ENCODE assay signal across 8 cellular contexts in the genomic region with DNA sequence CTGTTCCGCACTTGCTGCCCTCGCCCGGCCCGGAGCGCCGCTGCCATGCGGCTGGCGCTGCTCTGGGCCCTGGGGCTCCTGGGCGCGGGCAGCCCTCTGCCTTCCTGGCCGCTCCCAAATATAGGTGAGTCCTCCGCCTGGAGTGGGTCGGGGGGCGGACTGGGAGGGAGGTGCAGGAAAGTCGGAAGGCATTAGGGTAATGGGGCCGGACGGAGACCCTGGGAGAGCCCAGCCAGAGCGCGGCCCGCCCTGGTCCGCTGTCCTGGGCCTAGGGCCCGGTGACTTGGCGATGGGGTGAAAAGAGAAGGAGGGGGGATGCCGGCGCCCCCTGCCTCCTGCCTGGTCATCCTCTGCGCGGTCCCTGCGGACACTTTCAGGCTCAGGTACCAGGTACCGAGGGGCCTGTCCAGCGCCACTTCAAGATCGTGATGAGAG. TPM values are rescaled to one million over a fixed set of nuclear protein-coding genes. Genes with fewer than 3 reads are reported as not detected.
DNase-seq lines count a peak whose midpoint lies in the region; ATAC-seq and TF ChIP-seq lines count a peak whose summit lies in the region.

No MANE protein-coding gene starts in this region.

- 0 to 1% methylated on average over 27 to 31 of the region's 31 CpGs for WGBS in esophagus, 2 donors

- H3K4me1 ChIP-seq in Peyer's patch, result peaks cover 0 to 28% (median 12%) of the 10 kb centered on the region in 4 donors
- H3K4me1 ChIP-seq in esophagus (ENCODE audit: control insufficient read depth in 2 of 2, insufficient read depth in 2 of 2, low read length in 1 of 2), result peaks cover 2 to 14% of the 10 kb centered on the region in 2 donors
- H3K4me1 ChIP-seq in osteoblast (ENCODE audit: insufficient read depth, low read length), result peaks cover 21% of the 10 kb centered on the region

- peak overlapping the region; percentile 66 for H2AFZ ChIP-seq in osteoblast (ENCODE audit: low read length)

- H3K4me3 ChIP-seq in Peyer's patch, result peak overlapping the region; percentile 48 to 85 (median 74)
- H3K4me3 ChIP-seq in esophagus (ENCODE audit: low read depth in 1 of 2, low read length in 2 of 2), result peak overlapping the region; percentile 61 to 63
- H3K4me3 ChIP-seq in osteoblast (ENCODE audit: insufficient read depth, low read length), result peak overlapping the region; percentile 85

- peaks cover 16% of the 10 kb centered on the region for H3K79me2 ChIP-seq in osteoblast (ENCODE audit: insufficient read depth, low read length)

- TF ChIP-seq POLR2A in Peyer's patch (IDR thresholded peaks at IDR 0.05), result no peak

- no peak for TF ChIP-seq CTCF in Peyer's patch (IDR thresholded peaks at IDR 0.05)
- no peak for TF ChIP-seq CTCF in osteoblast (IDR thresholded peaks at IDR 0.05; ENCODE audit: extremely low read depth, low read depth, low read length)

- H3K27me3 ChIP-seq in Peyer's patch (no peaks in the 10 kb centered on the region), esophagus (ENCODE audit: control insufficient read depth in 1 of 2, insufficient read depth in 2 of 2, low read length in 2 of 2) (no peaks in the 10 kb centered on the region), osteoblast (ENCODE audit: insufficient read depth, low read length) (no peaks in the 10 kb centered on the region)

- no peak for ATAC-seq in GM19397 (IDR thresholded peaks at IDR 0.05; ENCODE audit: unreplicated experiment)

- H3K9me3 ChIP-seq in Peyer's patch (no peaks in the 10 kb centered on the region), esophagus (ENCODE audit: control insufficient read depth in 2 of 2, insufficient read depth in 1 of 2, low read depth in 1 of 2, low read length in 1 of 2) (no peaks in the 10 kb centered on the region), osteoblast (ENCODE audit: low read depth, low read length) (no peaks in the 10 kb centered on the region)

- H3K27ac ChIP-seq in Peyer's patch (peak overlapping the region; percentile 77 to 95 (median 92)), esophagus (ENCODE audit: low read depth in 2 of 2, low read length in 1 of 2) (peak overlapping the region; percentile 80 to 98), osteoblast (ENCODE audit: low read depth, low read length) (peak overlapping the region; percentile 58)

- peaks cover 0 to 28% (median 0%) of the 10 kb centered on the region in 3 donors for H3K36me3 ChIP-seq in Peyer's patch
- peaks cover 6 to 17% of the 10 kb centered on the region in 2 donors for H3K36me3 ChIP-seq in esophagus (ENCODE audit: control insufficient read depth in 2 of 2, insufficient read depth in 2 of 2, low read length in 1 of 2)
- peaks cover 12% of the 10 kb centered on the region for H3K36me3 ChIP-seq in osteoblast (ENCODE audit: insufficient read depth, low read length)

- DNase-seq in NCI-H526 treated with DMSO at 0.1 percent for 48 hours (lab: John Stamatoyannopoulos, UW) (peak; percentile 72), NCI-H526 (lab: John Stamatoyannopoulos, UW) (no peak), Peyer's patch (no peak), osteoblast (ENCODE audit: insufficient read length, low spot score, missing footprints) (peak; percentile 92), NCI-H128 (lab: John Stamatoyannopoulos, UW; ENCODE audit: unreplicated experiment) (no peak), NCI-H1105 treated with DMSO at 0.1 percent for 48 hours (lab: John Stamatoyannopoulos, UW) (no peak)

- peak overlapping the region; percentile 98 for H3K4me2 ChIP-seq in osteoblast (ENCODE audit: insufficient read depth, low read length)

- peaks cover 5% of the 10 kb centered on the region for H4K20me1 ChIP-seq in osteoblast (ENCODE audit: insufficient read depth, low read length)

RNA-seq across cellular contexts. Expression of a gene that starts 0.2 kb away (rescaled TPM):
- total RNA-seq in Peyer's patch (100 to 1,000 TPM; 111 to 191 (median 126) TPM), osteoblast (89.0 and 101 TPM in 2 replicates)
- polyA plus RNA-seq in esophagus, result 100 to 1,000 TPM; 122 to 222 TPM

RNA-seq across cellular contexts. Expression of a gene that starts 12.2 kb away (rescaled TPM):
- 10 to 100 TPM in 3 of 4 donors, 1 to 10 TPM in 1; 2.5 to 39.6 (median 18.2) TPM for total RNA-seq in Peyer's patch
- 10 to 100 TPM; 14.7 to 16.2 TPM for polyA plus RNA-seq in esophagus
- 3.5 and 3.6 TPM in 2 replicates for total RNA-seq in osteoblast

RNA-seq across cellular contexts. Expression of a gene that starts 17.7 kb away (rescaled TPM):
- total RNA-seq in Peyer's patch (1 to 10 TPM in 1 of 4 donors, under 1 TPM in 1, not detected in 2; 0.88 to 2.7 TPM), osteoblast (not detected in 2 replicates)
- polyA plus RNA-seq in esophagus, result under 1 TPM; 0.14 to 0.29 TPM

RNA-seq across cellular contexts. Expression of a gene that starts 17.8 kb away (rescaled TPM):
- total RNA-seq in Peyer's patch (10 to 100 TPM in 1 of 4 donors, 1 to 10 TPM in 3; 1.7 to 12.5 (median 5.3) TPM), osteoblast (not detected in 2 replicates)
- polyA plus RNA-seq in esophagus, result 10 to 100 TPM in 1 of 2 donors, 1 to 10 TPM in 1; 1.7 to 10.1 TPM

RNA-seq across cellular contexts. Expression of a gene that starts 27.3 kb away (rescaled TPM):
- 1 to 10 TPM; 2.3 to 8.7 (median 5.3) TPM for total RNA-seq in Peyer's patch
- polyA plus RNA-seq in esophagus, result 10 to 100 TPM; 16.3 to 21.7 TPM
- total RNA-seq in osteoblast, result 1.4 and 2.1 TPM in 2 replicates

Comparison
In these comparisons a context has a peak if more than half of its experiments do, and no peak if none do; other contexts are left out.
1. DNase-seq: peak in NCI-H526 treated with DMSO at 0.1 percent for 48 hours (single experiment) and osteoblast (single experiment); none in NCI-H526 (0 of 2), Peyer's patch (0 of 3), NCI-H128 (single experiment) and NCI-H1105 treated with DMSO at 0.1 percent for 48 hours (single experiment).
2. Peak in every context shown above with its lines, with median percentiles within 50 percentile points of each other: H3K27ac ChIP-seq and H3K4me3 ChIP-seq.